ENCODE assay signal across 31 cellular contexts in genomic region chr1:212892108-212892507, GRCh38. TPM values are rescaled to one million over a fixed set of nuclear protein-coding genes. Genes with fewer than 3 reads are reported as not detected.
A peak's percentile ranks its signal among the peaks of the same experiment; 100 is the strongest.
DNase-seq lines count a peak whose midpoint lies in the region; ATAC-seq, FAIRE-seq and TF ChIP-seq lines count a peak whose summit lies in the region.
"Had no signal": no experiment of that assay in that cellular context is flagged by ENCODE, and none has a peak within 500 bp of the region (broad histone marks: within the 10 kb centered on the region; RNA-seq: fewer than 3 reads in every experiment).

No MANE protein-coding gene starts in this region.

- TF ChIP-seq CTCF in H9 (conservative IDR thresholded peaks at IDR 0.05) (no peak), WTC11 (IDR thresholded peaks at IDR 0.05) (no peak), H1 (IDR thresholded peaks at IDR 0.05; ENCODE audit: control extremely low read depth in 1 of 3, insufficient read depth in 1 of 3, low read depth in 1 of 3, low read length in 3 of 3) (no peak), PC-3 (conservative IDR thresholded peaks at IDR 0.05; ENCODE audit: low read depth, low read length) (no peak), upper lobe of right lung (IDR thresholded peaks at IDR 0.05) (no peak)

- CTCF ChIA-PET in WTC11 (lab: Charles Lee) (interaction anchor here (0.9 kb wide), 1 partner anchor 103 kb away, joined by 4 read pairs; no protein-coding TSS in a partner anchor), H1 (lab: Charles Lee; ENCODE audit: partially characterized antibody) (interaction anchor here (0.6 to 2.3 kb wide), 7 partner anchors 11 to 102 kb away, joined by 3 to 8 read pairs (median 5); no protein-coding TSS in a partner anchor), PC-3 (lab: Charles Lee) (no interaction called here)

- no peak for TF ChIP-seq EP300 in H1 (IDR thresholded peaks at IDR 0.05; ENCODE audit: borderline replicate concordance in 1 of 2, low read depth in 2 of 2, low read length in 2 of 2)

- H3K56ac ChIP-seq in H9 (ENCODE audit: insufficient read length, low read depth, low read length): no peak overlapping the region
- H3K56ac ChIP-seq in H1 (replicated peaks; ENCODE audit: insufficient read length, low read depth, low read length): no peak overlapping the region

- no peak for TF ChIP-seq RAD21 in H1 (IDR thresholded peaks at IDR 0.05 in 1 of 2, conservative IDR thresholded peaks at IDR 0.05 in 1 of 2; ENCODE audit: low read depth in 2 of 2, low read length in 2 of 2)

- H3K27me3 Mint-ChIP-seq in H9 (ENCODE audit: low read depth) (no peaks in the 10 kb centered on the region), WTC11 (ENCODE audit: low read depth) (no peaks in the 10 kb centered on the region)
- H3K27me3 Mint-ChIP-seq: CD4-positive, alpha-beta memory T cell; CD4-positive, CD25-positive, alpha-beta regulatory T cell; CD8-positive, alpha-beta memory T cell had no signal

- H3K79me2 ChIP-seq in H9 (ENCODE audit: insufficient read depth, low read length): no peaks in the 10 kb centered on the region
- no peaks in the 10 kb centered on the region; a peak in 1 of 4 replicates for H3K79me2 ChIP-seq in H1 (ENCODE audit: control insufficient read depth in 1 of 2, insufficient read depth in 2 of 2, low read length in 2 of 2)
- no peaks in the 10 kb centered on the region for H3K79me2 ChIP-seq in PC-3 (ENCODE audit: low read length)

- H3K27me3 ChIP-seq in H9 (ENCODE audit: insufficient read depth, low read length) (no peaks in the 10 kb centered on the region), H1 (replicated peaks in 1 of 4; ENCODE audit: control insufficient read depth in 3 of 4, extremely low read depth in 1 of 4, insufficient read depth in 3 of 4, low read length in 3 of 4) (no peaks in the 10 kb centered on the region), PC-3 (ENCODE audit: low read length) (no peaks in the 10 kb centered on the region), upper lobe of right lung (no peaks in the 10 kb centered on the region)
- H3K27me3 ChIP-seq: BE2C, BLaER1 had no signal

- intact Hi-C loops in PC-3 (cut with micrococcal nuclease): no loop called here
- intact Hi-C loops in upper lobe of right lung (cut with DNase I): no loop called here

- H2BK120ac ChIP-seq in H9 (ENCODE audit: low read depth, low read length, poor library complexity, severe bottlenecking): no peak overlapping the region
- H2BK120ac ChIP-seq in H1 (replicated peaks; ENCODE audit: low read depth, low read length): no peak overlapping the region

- peak overlapping the region; percentile 29 for H3K27ac ChIP-seq in H9 (ENCODE audit: insufficient read length, low read depth, low read length)
- H3K27ac ChIP-seq in H1 (ENCODE audit: low read depth, low read length): no peak overlapping the region; the same call in 1 of the 2 replicates
- no peak overlapping the region for H3K27ac ChIP-seq in PC-3 (ENCODE audit: low read length)
- no peak overlapping the region for H3K27ac ChIP-seq in upper lobe of right lung
- H3K27ac ChIP-seq: BLaER1 had no signal

- H2BK15ac ChIP-seq in H9 (ENCODE audit: low read depth, low read length) (no peak overlapping the region), H1 (ENCODE audit: low read length) (no peak overlapping the region)

- H4K8ac ChIP-seq in H9 (replicated peaks; ENCODE audit: insufficient read length, low read depth, low read length): no peak overlapping the region
- no peak overlapping the region for H4K8ac ChIP-seq in H1 (ENCODE audit: extremely low read depth, insufficient read depth, low read length)

- H3F3A ChIP-seq in PC-3 (ENCODE audit: low read length, unreplicated experiment): no peaks in the 10 kb centered on the region

- H3K9me3 ChIP-seq in H9 (ENCODE audit: control insufficient read depth, low read depth, low read length) (no peaks in the 10 kb centered on the region), H1 (ENCODE audit: insufficient read depth in 2 of 2, low read depth in 1 of 2, low read length in 1 of 2) (no peaks in the 10 kb centered on the region), PC-3 (ENCODE audit: low read length) (no peaks in the 10 kb centered on the region), upper lobe of right lung (no peaks in the 10 kb centered on the region)
- H3K9me3 ChIP-seq: BE2C, BLaER1 had no signal

- FAIRE-seq in H1 (lab: Jason Lieb, UNC) (peak; percentile 24), frontal cortex (lab: Jason Lieb, UNC) (no peak)
- FAIRE-seq: A204.1, GM12892, GM18507 had no signal

- no peak overlapping the region for H3T11ph ChIP-seq in H9 (ENCODE audit: low read length)

- H3K4ac ChIP-seq in H9 (ENCODE audit: low read depth, low read length): no peak overlapping the region
- no peak overlapping the region for H3K4ac ChIP-seq in H1 (replicated peaks; ENCODE audit: insufficient read length, low read depth, low read length)

- H4K5ac ChIP-seq in H9 (ENCODE audit: insufficient read length, low read depth, low read length) (no peak overlapping the region), H1 (ENCODE audit: insufficient read length, low read depth, low read length) (no peak overlapping the region)

- H3K27ac Mint-ChIP-seq in H9: peak overlapping the region in 2 of 3 experiments; percentile 0 to 91; a peak in 2 of 7 replicates
- H3K27ac Mint-ChIP-seq in WTC11: peak overlapping the region; percentile 91
- H3K27ac Mint-ChIP-seq: CD14-positive monocyte; CD4-positive, alpha-beta memory T cell; CD4-positive, CD25-positive, alpha-beta regulatory T cell; CD8-positive, alpha-beta memory T cell had no signal

- H3K36me3 Mint-ChIP-seq in H9 (ENCODE audit: insufficient read depth in 1 of 3, low read depth in 3 of 3): peaks cover 70 to 93% (median 89%) of the 10 kb centered on the region in 3 experiments
- peaks cover 91% of the 10 kb centered on the region for H3K36me3 Mint-ChIP-seq in WTC11

- no peaks in the 10 kb centered on the region for H3K23me2 ChIP-seq in H9 (ENCODE audit: insufficient read length, low read depth, low read length, poor library complexity, severe bottlenecking)
- H3K23me2 ChIP-seq in H1 (ENCODE audit: low read depth, low read length): no peaks in the 10 kb centered on the region

- H2BK12ac ChIP-seq in H9 (ENCODE audit: insufficient read length, low read depth, low read length) (no peak overlapping the region), H1 (ENCODE audit: low read depth, low read length) (no peak overlapping the region)

- H3K79me1 ChIP-seq in H9 (ENCODE audit: insufficient read depth, low read depth, low read length, poor library complexity, severe bottlenecking): no peaks in the 10 kb centered on the region
- H3K79me1 ChIP-seq in H1 (ENCODE audit: low read depth, low read length): no peaks in the 10 kb centered on the region

- H3K9me3 Mint-ChIP-seq in H9: no peaks in the 10 kb centered on the region
- H3K9me3 Mint-ChIP-seq in WTC11: peaks cover 6% of the 10 kb centered on the region; the same call in 1 of the 2 replicates
- H3K9me3 Mint-ChIP-seq: CD14-positive monocyte; CD4-positive, alpha-beta memory T cell; CD8-positive, alpha-beta memory T cell had no signal

- H4K91ac ChIP-seq in H9 (ENCODE audit: insufficient read length, low read depth, low read length) (no peak overlapping the region), H1 (replicated peaks; ENCODE audit: insufficient read length, low read length) (no peak overlapping the region)

- H2AFZ ChIP-seq in H9 (ENCODE audit: low read length) (no peak overlapping the region), H1 (ENCODE audit: low read length) (no peak overlapping the region), PC-3 (ENCODE audit: low read length) (no peak overlapping the region)

- H3K36me3 ChIP-seq in H1 (ENCODE audit: control insufficient read depth in 2 of 4, insufficient read depth in 4 of 4, low read length in 3 of 4) (peaks cover 10 to 90% (median 68%) of the 10 kb centered on the region in 4 experiments; a peak in 7 of 8 replicates), PC-3 (ENCODE audit: low read depth, low read length) (peaks cover 65% of the 10 kb centered on the region), upper lobe of right lung (peaks cover 68% of the 10 kb centered on the region)

- DNase-seq in H9 (no peak), WTC11 (ENCODE audit: low spot score) (no peak), H1 (ENCODE audit: low read depth in 1 of 2, low spot score in 2 of 2) (no peak), PC-3 (no peak), frontal cortex (ENCODE audit: low spot score in 2 of 2) (no peak), cortex of kidney (lab: John Stamatoyannopoulos, UW) (no peak), upper lobe of right lung (no peak)
- DNase-seq: 8988T; ACHN; BE2C; C1 segment of cervical spinal cord; CD4-positive, alpha-beta memory T cell; CD4-positive, CD25-positive, alpha-beta regulatory T cell; CD8-positive, alpha-beta memory T cell; COR-L47; DMS 273 treated with DMSO at 0.1 percent for 48 hours; DMS153; DMS53; DMS79; DND-41; EL; GDM1 had no signal

- no peak overlapping the region for H3K4me3 ChIP-seq in H1 (ENCODE audit: extremely low read depth in 1 of 4, insufficient read depth in 2 of 4, low read depth in 3 of 4, low read length in 4 of 4)
- H3K4me3 ChIP-seq in PC-3 (ENCODE audit: low read length): no peak overlapping the region
- H3K4me3 ChIP-seq in upper lobe of right lung: no peak overlapping the region
- H3K4me3 ChIP-seq: BLaER1, GM12878 had no signal

- TF ChIP-seq POLR2A in H1 (IDR thresholded peaks at IDR 0.05; ENCODE audit: control extremely low read depth in 1 of 2, low read depth in 2 of 2, low read length in 2 of 2): peak; percentile 15 to 67; a peak in 2 of 3 replicates

- no peak overlapping the region for H2BK5ac ChIP-seq in H9 (ENCODE audit: insufficient read length, low read length)
- no peak overlapping the region for H2BK5ac ChIP-seq in H1 (ENCODE audit: low read depth, low read length)

- no TSS peak for BruUV-seq in PC-3 (replicated peaks; lab: Mats Ljungman, UMichigan)

- no peak overlapping the region for H3K23ac ChIP-seq in H9 (ENCODE audit: insufficient read length, low read depth, low read length)
- no peak overlapping the region for H3K23ac ChIP-seq in H1 (ENCODE audit: insufficient read length)

- H2AK5ac ChIP-seq in H9 (ENCODE audit: insufficient read length, low read length) (no peak overlapping the region), H1 (ENCODE audit: low read depth, low read length) (no peak overlapping the region)

- WGBS in H9 (ENCODE audit: extremely low coverage, insufficient read length, low lambda C conversion rate): no CpG with 5 or more reads among the region's 1 CpG
- WGBS in H1 (ENCODE audit: extremely low coverage in 1 of 2, insufficient coverage in 1 of 2, insufficient read length in 1 of 2, insufficient replicate concordance in 2 of 2, low coverage in 1 of 2, low lambda C conversion rate in 2 of 2, missing lambda C conversion rate in 1 of 2), 2 experiments: 100% methylated on average over 1 of the region's 1 CpG; no CpG with 5 or more reads in 1 of the 2 experiments

- H3K9me2 ChIP-seq in PC-3 (replicated peaks; ENCODE audit: low read length): no peaks in the 10 kb centered on the region

- H3K4me2 ChIP-seq in H9 (ENCODE audit: insufficient read depth, insufficient read length, low read length): no peak overlapping the region
- no peak overlapping the region for H3K4me2 ChIP-seq in H1 (ENCODE audit: insufficient read depth in 1 of 2, low read depth in 2 of 2, low read length in 2 of 2)
- no peak overlapping the region for H3K4me2 ChIP-seq in PC-3 (ENCODE audit: low read length)
- H3K4me2 ChIP-seq: BLaER1 had no signal

- H4K20me1 ChIP-seq in H9 (ENCODE audit: control insufficient read depth, insufficient read depth, insufficient read length) (no peaks in the 10 kb centered on the region), H1 (replicated peaks in 1 of 2; ENCODE audit: control insufficient read depth in 1 of 2, insufficient read depth in 2 of 2, low read length in 2 of 2) (no peaks in the 10 kb centered on the region), PC-3 (ENCODE audit: low read length) (no peaks in the 10 kb centered on the region)
- H4K20me1 ChIP-seq: BLaER1 had no signal

- no peak overlapping the region for H3K18ac ChIP-seq in H9 (ENCODE audit: insufficient read length, low read depth, low read length)
- H3K18ac ChIP-seq in H1 (ENCODE audit: extremely low read depth, low read length): no peak overlapping the region

- H3K4me1 Mint-ChIP-seq in H9 (peaks cover 4 to 15% of the 10 kb centered on the region in 2 experiments; a peak in 2 of 4 replicates), WTC11 (peaks cover 32% of the 10 kb centered on the region)
- H3K4me1 Mint-ChIP-seq: CD4-positive, alpha-beta memory T cell; CD4-positive, CD25-positive, alpha-beta regulatory T cell; CD8-positive, alpha-beta memory T cell had no signal

- no peak overlapping the region for H3K4me3 Mint-ChIP-seq in H9
- no peak overlapping the region for H3K4me3 Mint-ChIP-seq in WTC11
- H3K4me3 Mint-ChIP-seq: CD14-positive monocyte; CD4-positive, alpha-beta memory T cell; CD4-positive, CD25-positive, alpha-beta regulatory T cell; CD8-positive, alpha-beta memory T cell had no signal

- H3K14ac ChIP-seq in H9 (ENCODE audit: insufficient read depth, low read length) (no peak overlapping the region), H1 (ENCODE audit: insufficient read length) (no peak overlapping the region)

- POLR2A ChIA-PET in WTC11 (lab: Charles Lee) (interaction anchor here (0.7 to 1.3 kb wide), 3 partner anchors 32 to 60 kb away, joined by 3 to 5 read pairs (median 3); partner anchors contain the start of gene FLVCR1), H1 (lab: Charles Lee; ENCODE audit: partially characterized antibody) (interaction anchor here (0.7 to 13.4 kb wide), 20 partner anchors 8 to 190 kb away, joined by 3 to 177 read pairs (median 5); partner anchors contain the start of genes FLVCR1 and VASH2), PC-3 (lab: Charles Lee; ENCODE audit: unreplicated experiment) (no interaction called here)

- no peak overlapping the region for H3K9ac ChIP-seq in H9 (ENCODE audit: extremely low read depth, insufficient read length, low read length)
- no peak overlapping the region for H3K9ac ChIP-seq in H1 (replicated peaks in 1 of 4; ENCODE audit: extremely low read depth in 1 of 4, low read depth in 3 of 4, low read length in 3 of 4)
- no peak overlapping the region for H3K9ac ChIP-seq in PC-3 (ENCODE audit: low read length)
- H3K9ac ChIP-seq: BLaER1 had no signal

- H3K4me1 ChIP-seq in H9 (ENCODE audit: insufficient read depth, low read length) (no peaks in the 10 kb centered on the region), H1 (replicated peaks in 1 of 4; ENCODE audit: control insufficient read depth in 3 of 4, insufficient read depth in 4 of 4, low read length in 3 of 4) (no peaks in the 10 kb centered on the region), PC-3 (ENCODE audit: insufficient read depth, low read length) (no peaks in the 10 kb centered on the region), upper lobe of right lung (no peaks in the 10 kb centered on the region)
- H3K4me1 ChIP-seq: BE2C, BLaER1 had no signal

- no peak overlapping the region for H2BK20ac ChIP-seq in H9 (ENCODE audit: low read depth, low read length, poor library complexity, severe bottlenecking)
- no peak overlapping the region for H2BK20ac ChIP-seq in H1 (ENCODE audit: low read length)

- ATAC-seq in WTC11: no peak
- ATAC-seq in PC-3: no peak
- ATAC-seq in upper lobe of right lung: no peak
- ATAC-seq: GM12878 had no signal

RNA-seq across cellular contexts. Expression of gene FLVCR1, which starts 34.0 kb away (rescaled TPM):
- 53.6 and 55.2 TPM in 2 replicates for total RNA-seq in H9 (2021)
- 67.9 to 78.6 TPM (median 69.4 TPM) in 3 replicates for total RNA-seq in WTC11 (2021)
- 66.2 and 75.7 TPM in 2 replicates for total RNA-seq in H1 (2021; fragmentation: NEBNext Ultra II Directional; extraction: Animal tissue kit (Norgen Biotek cat#: 25700))
- polyA plus RNA-seq in H1 (2011; rRNA removed): 31.8 and 36.4 TPM in 2 replicates
- polyA plus RNA-seq in H1 (2011; cell fraction: cytosol; rRNA removed): 28.4 TPM
- polyA plus RNA-seq in H1 (2011; cell fraction: nucleus; rRNA removed): 33.8 TPM
- 44.4 to 73.6 TPM (median 45.8 TPM) in 4 replicates for polyA plus RNA-seq in H1 (2012, experiment 1 of 2)
- 15.7 TPM for polyA plus RNA-seq in H1 (2012, experiment 2 of 2)
- 36.4 TPM for polyA plus RNA-seq in H1 (2013, experiment 1 of 2)
- 36.1 TPM for polyA plus RNA-seq in H1 (2013, experiment 2 of 2)
- polyA minus RNA-seq in H1 (2011; rRNA and poly(A)+ RNA removed): 63.8 and 87.6 TPM in 2 replicates
- polyA minus RNA-seq in H1 (2011; cell fraction: cytosol; rRNA and poly(A)+ RNA removed): 52.4 TPM
- 76.4 TPM for polyA minus RNA-seq in H1 (2011; cell fraction: nucleus; rRNA and poly(A)+ RNA removed)
- 13.9 and 15.4 TPM in 2 replicates for total RNA-seq in PC-3 (2014; rRNA removed)
- 42.8 TPM for total RNA-seq in frontal cortex
- 11.3 TPM for total RNA-seq in upper lobe of right lung

RNA-seq across cellular contexts. Expression of gene SPATA45, which starts 44.7 kb away (rescaled TPM):
- total RNA-seq in H9 (2021) (0.66 and 0.68 TPM in 2 replicates), WTC11 (2021) (0.73 to 0.90 TPM (median 0.82 TPM) in 3 replicates), PC-3 (2014; rRNA removed) (not detected in 2 replicates), frontal cortex (2.0 TPM), upper lobe of right lung (not detected)
- total RNA-seq in H1 (2021; fragmentation: NEBNext Ultra II Directional; extraction: Animal tissue kit (Norgen Biotek cat#: 25700)): 0.65 TPM in 1 of 2 replicates, not detected in the other
- polyA plus RNA-seq in H1 (2011; rRNA removed): 0.21 TPM in 1 of 2 replicates, not detected in the other
- polyA plus RNA-seq in H1 (2011; cell fraction: cytosol; rRNA removed): 0.25 TPM
- 0.54 TPM for polyA plus RNA-seq in H1 (2011; cell fraction: nucleus; rRNA removed)
- polyA plus RNA-seq in H1 (2012, experiment 1 of 2): 0.52 to 0.71 TPM in 2 of 4 replicates, not detected in the others
- not detected for polyA plus RNA-seq in H1 (2012, experiment 2 of 2)
- 0.53 TPM for polyA plus RNA-seq in H1 (2013, experiment 1 of 2)
- 0.48 TPM for polyA plus RNA-seq in H1 (2013, experiment 2 of 2)
- 0.83 TPM in 1 of 2 replicates, not detected in the other for polyA minus RNA-seq in H1 (2011; rRNA and poly(A)+ RNA removed)
- not detected for polyA minus RNA-seq in H1 (2011; cell fraction: cytosol; rRNA and poly(A)+ RNA removed)
- not detected for polyA minus RNA-seq in H1 (2011; cell fraction: nucleus; rRNA and poly(A)+ RNA removed)
- total RNA-seq: CD4-positive, alpha-beta memory T cell; CD4-positive, CD25-positive, alpha-beta regulatory T cell; CD8-positive, alpha-beta memory T cell; Daoy; G401; GM12878 had no signal
- polyA plus RNA-seq: AG04450; CD14-positive monocyte; CD4-positive, alpha-beta memory T cell; CD8-positive, alpha-beta memory T cell had no signal

RNA-seq across cellular contexts. Expression of gene VASH2, which starts 58.2 kb away (rescaled TPM):
- total RNA-seq in H9 (2021): 76.1 and 79.5 TPM in 2 replicates
- 251 to 303 TPM (median 254 TPM) in 3 replicates for total RNA-seq in WTC11 (2021)
- total RNA-seq in H1 (2021; fragmentation: NEBNext Ultra II Directional; extraction: Animal tissue kit (Norgen Biotek cat#: 25700)): 184 and 187 TPM in 2 replicates
- 44.0 and 51.4 TPM in 2 replicates for polyA plus RNA-seq in H1 (2011; rRNA removed)
- 58.3 TPM for polyA plus RNA-seq in H1 (2011; cell fraction: cytosol; rRNA removed)
- polyA plus RNA-seq in H1 (2011; cell fraction: nucleus; rRNA removed): 162 TPM
- polyA plus RNA-seq in H1 (2012, experiment 1 of 2): 80.3 to 102 TPM (median 93.1 TPM) in 4 replicates
- polyA plus RNA-seq in H1 (2012, experiment 2 of 2): 13.9 TPM
- polyA plus RNA-seq in H1 (2013, experiment 1 of 2): 125 TPM
- polyA plus RNA-seq in H1 (2013, experiment 2 of 2): 109 TPM
- polyA minus RNA-seq in H1 (2011; rRNA and poly(A)+ RNA removed): 145 and 147 TPM in 2 replicates
- 113 TPM for polyA minus RNA-seq in H1 (2011; cell fraction: cytosol; rRNA and poly(A)+ RNA removed)
- 237 TPM for polyA minus RNA-seq in H1 (2011; cell fraction: nucleus; rRNA and poly(A)+ RNA removed)
- total RNA-seq in PC-3 (2014; rRNA removed): 4.7 TPM in 2 replicates
- 28.1 TPM for total RNA-seq in frontal cortex
- 1.9 TPM for total RNA-seq in upper lobe of right lung
- total RNA-seq: CD4-positive, alpha-beta memory T cell had no signal
- polyA plus RNA-seq: CD14-positive monocyte; CD8-positive, alpha-beta memory T cell had no signal
